In the genomic region with DNA sequence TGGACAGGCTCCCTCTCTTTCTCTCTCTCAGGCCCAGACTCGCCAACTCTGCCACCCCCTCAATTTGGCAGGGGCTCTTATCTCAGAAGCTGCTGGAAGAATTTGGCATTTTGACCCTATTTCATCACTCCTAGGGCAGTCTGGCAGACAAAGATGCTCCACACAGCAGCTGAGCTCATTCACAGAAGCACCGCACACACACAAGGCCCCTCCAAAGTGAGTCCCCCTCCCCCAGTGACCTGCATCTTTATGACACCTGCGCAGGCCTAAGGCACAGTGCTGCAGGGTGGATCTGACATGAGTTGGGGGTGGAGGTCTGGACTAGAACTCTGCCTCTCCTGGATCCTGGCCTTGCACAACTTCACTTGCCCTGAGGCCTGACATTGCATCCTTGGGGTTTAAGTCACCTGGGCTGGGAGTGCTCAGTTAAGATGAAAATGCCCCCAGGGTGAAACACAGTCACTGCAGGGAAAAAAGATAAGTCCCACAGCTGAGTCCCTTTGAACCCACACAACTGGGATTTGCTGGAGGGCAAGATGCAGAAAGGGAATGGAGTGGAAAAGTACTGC, we compare ENCODE assay signal across 16 cellular contexts. TPM values are rescaled to one million over a fixed set of nuclear protein-coding genes. Genes with fewer than 3 reads are reported as not detected.
DNase-seq lines count a peak whose midpoint lies in the region; ATAC-seq and TF ChIP-seq lines count a peak whose summit lies in the region.
"Had no signal": no experiment of that assay in that cellular context is flagged by ENCODE, and none has a peak within 500 bp of the region (broad histone marks: within the 10 kb centered on the region; RNA-seq: fewer than 3 reads in every experiment).

No MANE protein-coding gene starts in this region.

- no peak overlapping the region for H3K27ac ChIP-seq in Peyer's patch
- H3K27ac ChIP-seq in suprapubic skin, result no peak overlapping the region
- H3K27ac ChIP-seq: colonic mucosa, gastrocnemius medialis, pancreas, testis had no signal

- no peaks in the 10 kb centered on the region for H3K36me3 Mint-ChIP-seq in activated CD8-positive, alpha-beta memory T cell treated with anti-CD3 and anti-CD28 coated beads, Interleukin-2, amount 10 ng/mL, durations not matched to agents 7 days and 5 days

- CTCF ChIA-PET in activated CD8-positive, alpha-beta memory T cell treated with anti-CD3 and anti-CD28 coated beads, Interleukin-2, amount 10 ng/mL, durations not matched to agents 7 days and 5 days (lab: Charles Lee), result interaction anchor here (1.2 to 1.9 kb wide), 3 partner anchors 26 to 102 kb away, joined by 3 to 7 read pairs (median 5); no protein-coding TSS in a partner anchor

- no peak overlapping the region for H3K27ac Mint-ChIP-seq in activated CD8-positive, alpha-beta memory T cell treated with anti-CD3 and anti-CD28 coated beads, Interleukin-2, amount 10 ng/mL, durations not matched to agents 7 days and 5 days

- H3K4me1 ChIP-seq in Peyer's patch, result peaks cover 0 to 21% (median 7%) of the 10 kb centered on the region in 4 donors
- H3K4me1 ChIP-seq in suprapubic skin, result peaks cover 37% of the 10 kb centered on the region
- H3K4me1 ChIP-seq: colonic mucosa, pancreas, testis had no signal

- no peak for TF ChIP-seq EP300 in suprapubic skin (IDR thresholded peaks at IDR 0.05)

- H3K27me3 ChIP-seq in Peyer's patch (no peaks in the 10 kb centered on the region), suprapubic skin (no peaks in the 10 kb centered on the region)
- H3K27me3 ChIP-seq: colonic mucosa, gastrocnemius medialis, pancreas, testis had no signal

- H3K4me3 ChIP-seq in Peyer's patch (no peak overlapping the region), fibroblast of the aortic adventitia (ENCODE audit: low read depth, low read length) (no peak overlapping the region), suprapubic skin (no peak overlapping the region)
- H3K4me3 ChIP-seq: colonic mucosa, gastrocnemius medialis, pancreas, testis had no signal

- TF ChIP-seq POLR2A in Peyer's patch (IDR thresholded peaks at IDR 0.05), result no peak
- no peak for TF ChIP-seq POLR2A in suprapubic skin (IDR thresholded peaks at IDR 0.05)

- peaks cover 60% of the 10 kb centered on the region for H3K4me1 Mint-ChIP-seq in activated CD8-positive, alpha-beta memory T cell treated with anti-CD3 and anti-CD28 coated beads, Interleukin-2, amount 10 ng/mL, durations not matched to agents 7 days and 5 days

- no peaks in the 10 kb centered on the region for H3K9me3 Mint-ChIP-seq in activated CD8-positive, alpha-beta memory T cell treated with anti-CD3 and anti-CD28 coated beads, Interleukin-2, amount 10 ng/mL, durations not matched to agents 7 days and 5 days (ENCODE audit: low read depth)

- WGBS in suprapubic skin, result 21% methylated on average over 2 of the region's 3 CpGs

- H3K4me3 Mint-ChIP-seq in activated CD8-positive, alpha-beta memory T cell treated with anti-CD3 and anti-CD28 coated beads, Interleukin-2, amount 10 ng/mL, durations not matched to agents 7 days and 5 days, result no peak overlapping the region
- H3K4me3 Mint-ChIP-seq: activated CD4-positive, alpha-beta T cell treated with anti-CD3 and anti-CD28 coated beads for 36 hours had no signal

- no peaks in the 10 kb centered on the region for H3K27me3 Mint-ChIP-seq in activated CD8-positive, alpha-beta memory T cell treated with anti-CD3 and anti-CD28 coated beads, Interleukin-2, amount 10 ng/mL, durations not matched to agents 7 days and 5 days
- H3K27me3 Mint-ChIP-seq: activated CD4-positive, alpha-beta T cell treated with anti-CD3 and anti-CD28 coated beads for 36 hours had no signal

- H3K36me3 ChIP-seq in Peyer's patch, result no peaks in the 10 kb centered on the region
- no peaks in the 10 kb centered on the region for H3K36me3 ChIP-seq in suprapubic skin
- H3K36me3 ChIP-seq: colonic mucosa, gastrocnemius medialis, pancreas had no signal

- no peak for TF ChIP-seq CTCF in Peyer's patch (IDR thresholded peaks at IDR 0.05)
- no peak for TF ChIP-seq CTCF in fibroblast of the aortic adventitia (IDR thresholded peaks at IDR 0.05; ENCODE audit: insufficient read depth, low read length)
- TF ChIP-seq CTCF in suprapubic skin (IDR thresholded peaks at IDR 0.05), result no peak

- peak; percentile 49 for DNase-seq in activated CD8-positive, alpha-beta memory T cell treated with anti-CD3 and anti-CD28 coated beads, Interleukin-2, amount 50 U/mL, for 48 hours
- no peak for DNase-seq in activated CD8-positive, alpha-beta memory T cell treated with anti-CD3 and anti-CD28 coated beads, Interleukin-2, amount 10 ng/mL, durations not matched to agents 7 days and 5 days
- DNase-seq in Peyer's patch, result peak in 2 of 3 donors; percentile 2 to 42
- peak; percentile 70 for DNase-seq in fibroblast of the aortic adventitia (ENCODE audit: low read depth)
- DNase-seq in suprapubic skin (ENCODE audit: low spot score in 2 of 2), result peak; percentile 51 to 56
- DNase-seq in NCI-H187 treated with DMSO at 0.1 percent for 48 hours (lab: John Stamatoyannopoulos, UW), result no peak
- DNase-seq: activated CD4-positive, alpha-beta T cell treated with anti-CD3 and anti-CD28 coated beads for 36 hours; activated gamma-delta T cell treated with Interleukin-2 at 50 U/mL for 16 hours; colonic mucosa; DND-41; NCI-H510A; pancreas; testis had no signal

- H3K9me3 ChIP-seq in Peyer's patch (no peaks in the 10 kb centered on the region), suprapubic skin (no peaks in the 10 kb centered on the region)
- H3K9me3 ChIP-seq: colonic mucosa, gastrocnemius medialis, pancreas, testis had no signal

- ATAC-seq in activated CD8-positive, alpha-beta memory T cell treated with anti-CD3 and anti-CD28 coated beads, Interleukin-2, amount 10 ng/mL, durations not matched to agents 7 days and 5 days, result no peak
- ATAC-seq in GM19452 (IDR thresholded peaks at IDR 0.05; ENCODE audit: unreplicated experiment) (no peak), HG03432 (IDR thresholded peaks at IDR 0.05; ENCODE audit: unreplicated experiment) (no peak)
- ATAC-seq: activated CD4-positive, alpha-beta T cell treated with anti-CD3 and anti-CD28 coated beads for 36 hours had no signal

RNA-seq across cellular contexts. Expression of a gene that starts 41.1 kb away (rescaled TPM):
- total RNA-seq in activated CD8-positive, alpha-beta memory T cell treated with anti-CD3 and anti-CD28 coated beads, Interleukin-2, amount 10 ng/mL, durations not matched to agents 7 days and 5 days, result 100 to 1,000 TPM; 102 to 223 TPM
- total RNA-seq in Peyer's patch (10 to 100 TPM; 22.1 to 33.8 (median 26.3) TPM), fibroblast of the aortic adventitia (ENCODE audit: low replicate concordance) (4.1 and 21.6 TPM in 2 replicates), suprapubic skin (10 to 100 TPM in 3 of 4 donors, 1 to 10 TPM in 1; 9.3 to 60.8 (median 31.0) TPM)

Comparison
In these comparisons a context has a peak if more than half of its experiments do, and no peak if none do; other contexts are left out.
1. DNase-seq: peak in activated CD8-positive, alpha-beta memory T cell treated with anti-CD3 and anti-CD28 coated beads, Interleukin-2, amount 50 U/mL, for 48 hours (single experiment), Peyer's patch (2 of 3), fibroblast of the aortic adventitia (single experiment) and suprapubic skin (2 of 2); none in activated CD8-positive, alpha-beta memory T cell treated with anti-CD3 and anti-CD28 coated beads, Interleukin-2, amount 10 ng/mL, durations not matched to agents 7 days and 5 days (single experiment) and NCI-H187 treated with DMSO at 0.1 percent for 48 hours (single experiment).